Comparison of ENCODE assay signal across 27 cellular contexts in genomic region chr4:57580710-57581109, GRCh38.
"Had no signal": no experiment of that assay in that cellular context is flagged by ENCODE, and none has a peak within 500 bp of the region (broad histone marks: within the 10 kb centered on the region; RNA-seq: fewer than 3 reads in every experiment).

No MANE protein-coding gene starts in this region.

- H3K4me3 ChIP-seq: stomach, suprapubic skin, testis, thoracic aorta, thyroid gland, tibial artery, tibial nerve, transverse colon, upper lobe of left lung, upper lobe of right lung, uterus, vagina had no signal

- H3K27me3 ChIP-seq: stomach, suprapubic skin, testis, thyroid gland, tibial artery, tibial nerve, transverse colon, upper lobe of left lung, upper lobe of right lung, uterus, vagina had no signal

- DNase-seq: stimulated activated CD4-positive, alpha-beta T cell treated with anti-CD3 and anti-CD28 coated beads, Interleukin-2, amount 100 ng/mL, for 48 hours; stimulated activated CD4-positive, alpha-beta T cell treated with anti-CD3 and anti-CD28 coated beads, Interleukin-4, amount 100 ng/mL, for 1 hour; stimulated activated CD4-positive, alpha-beta T cell treated with anti-CD3 and anti-CD28 coated beads, Interleukin-4, amount 100 ng/mL, for 24 hours; stimulated activated CD4-positive, alpha-beta T cell treated with anti-CD3 and anti-CD28 coated beads, Interleukin-4, amount 100 ng/mL, for 4 hours; stimulated activated CD8-positive, alpha-beta memory T cell treated with anti-CD3 and anti-CD28 coated beads, Interleukin-4, amount 100 ng/mL, for 48 hours; stimulated activated naive B cell treated with anti-CD40 and anti-IgM and Interleukin-4, amounts not matched to agents 10 μg/mL and 1 μg/mL and 100 μg/mL, for 72 hours; stimulated activated naive CD4-positive, alpha-beta T cell; stimulated activated naive CD4-positive, alpha-beta T cell treated with Interleukin-2 at 50 U/mL for 16 hours; stimulated activated naive CD8-positive, alpha-beta T cell treated with anti-CD3 and anti-CD28 coated beads, Interleukin-15, amount 100 ng/mL, for 72 hours; stimulated activated naive CD8-positive, alpha-beta T cell treated with anti-CD3 and anti-CD28 coated beads, Interleukin-15, Interleukin-2, amounts not matched to agents 100 U/mL and 50 U/mL, for 24 hours; stomach; substantia nigra; testis; thyroid gland; tibial artery; transverse colon; trophoblast cell; upper lobe of left lung; upper lobe of right lung; uterus had no signal

- H3K36me3 ChIP-seq: stomach, suprapubic skin, thoracic aorta, thyroid gland, tibial artery, tibial nerve, transverse colon, upper lobe of left lung, upper lobe of right lung, uterus, vagina had no signal

- FAIRE-seq: urothelium cell line had no signal

- H3K4me1 ChIP-seq: stomach, suprapubic skin, testis, thyroid gland, tibial artery, tibial nerve, transverse colon, upper lobe of left lung, upper lobe of right lung, uterus, vagina had no signal

- ATAC-seq: stimulated activated effector memory CD8-positive, alpha-beta T cell treated with anti-CD3 and anti-CD28 coated beads, Interleukin-12 subunit alpha, Interleukin-12 subunit beta, amount 100 ng/mL, for 72 hours; stimulated activated memory B cell treated with anti-CD40 and anti-IgM and Interleukin-4, amounts not matched to agents 10 μg/mL and 1 μg/mL and 100 μg/mL, for 72 hours; stimulated activated naive B cell treated with anti-CD40 and anti-IgM and Interleukin-4, amounts not matched to agents 10 μg/mL and 1 μg/mL and 100 μg/mL, for 72 hours; stimulated activated naive CD8-positive, alpha-beta T cell treated with anti-CD3 and anti-CD28 coated beads, Interleukin-15, amount 100 ng/mL, for 72 hours; stimulated activated naive CD8-positive, alpha-beta T cell treated with anti-CD3 and anti-CD28 coated beads, Interleukin-15, Interleukin-2, amounts not matched to agents 100 U/mL and 50 U/mL, for 24 hours; upper lobe of right lung had no signal

- H3K27ac ChIP-seq: stomach, suprapubic skin, testis, thoracic aorta, thyroid gland, tibial artery, tibial nerve, transverse colon, upper lobe of left lung, upper lobe of right lung, uterus, vagina had no signal

- H3K9me3 ChIP-seq: suprapubic skin, testis, thoracic aorta, thyroid gland, transverse colon, upper lobe of left lung, upper lobe of right lung, uterus, vagina had no signal
